ENCODE assay signal across 24 cellular contexts in genomic region chr1:90778487-90778886, GRCh38.
"Had no signal": no experiment of that assay in that cellular context is flagged by ENCODE, and none has a peak within 500 bp of the region (broad histone marks: within the 10 kb centered on the region; RNA-seq: fewer than 3 reads in every experiment).

No MANE protein-coding gene starts in this region.

- H3K9me3 Mint-ChIP-seq: activated naive CD4-positive, alpha-beta T cell treated with anti-CD3 and anti-CD28 coated beads, Interleukin-2, amount 10 ng/mL, durations not matched to agents 7 days and 5 days; activated T-helper 1 cell treated with anti-CD3 and anti-CD28 coated beads, Interleukin-12 subunit alpha, Interleukin-12 subunit beta, Interleukin-2, Interleukin-4 antibody, amounts not matched to agents 30 ng/mL and 10 ng/mL and 1 ng/mL, durations not matched to agents 14 hours and 24 hours and 36 hours; central memory CD8-positive, alpha-beta T cell; dendritic cell treated with granulocyte-macrophage colony-stimulating factor and Interleukin-4, amounts not matched to agents 40 ng/mL and 50 ng/mL, for 4 days; endodermal cell; naive B cell; nephron progenitor cell; stimulated activated naive CD8-positive, alpha-beta T cell treated with anti-CD3 and anti-CD28 coated beads, Interleukin-15, Interleukin-2, amounts not matched to agents 100 ng/mL and 50 ng/mL, for 24 hours; T-cell; T-helper 2 cell treated with Interferon-gamma antibody and Interleukin-4, amounts not matched to agents 5 μg/mL and 100 μg/mL, for 36 hours had no signal

- H3K4me3 Mint-ChIP-seq: activated naive CD4-positive, alpha-beta T cell treated with anti-CD3 and anti-CD28 coated beads, Interleukin-2, amount 10 ng/mL, durations not matched to agents 7 days and 5 days; activated T-helper 1 cell treated with anti-CD3 and anti-CD28 coated beads, Interleukin-12 subunit alpha, Interleukin-12 subunit beta, Interleukin-2, Interleukin-4 antibody, amounts not matched to agents 30 ng/mL and 10 ng/mL and 1 ng/mL, durations not matched to agents 14 hours and 24 hours and 36 hours; central memory CD8-positive, alpha-beta T cell; dendritic cell treated with granulocyte-macrophage colony-stimulating factor and Interleukin-4, amounts not matched to agents 40 ng/mL and 50 ng/mL, for 4 days; endodermal cell; naive B cell; nephron progenitor cell; stimulated activated naive CD8-positive, alpha-beta T cell treated with anti-CD3 and anti-CD28 coated beads, Interleukin-15, Interleukin-2, amounts not matched to agents 100 ng/mL and 50 ng/mL, for 24 hours; T-cell; T-helper 2 cell treated with Interferon-gamma antibody and Interleukin-4, amounts not matched to agents 5 μg/mL and 100 μg/mL, for 36 hours had no signal

- FAIRE-seq: frontal cortex had no signal

- DNase-seq: activated CD4-positive, alpha-beta T cell treated with anti-CD3 and anti-CD28 coated beads for 4 hours; activated CD4-positive, alpha-beta T cell treated with anti-CD3 and anti-CD28 coated beads, Interleukin-2, amount 50 U/mL, for 48 hours; activated CD4-positive, CD25-positive, alpha-beta regulatory T cell; activated CD8-positive, alpha-beta memory T cell treated with anti-CD3 and anti-CD28 coated beads for 24 hours; activated gamma-delta T cell; activated naive CD4-positive, alpha-beta T cell treated with anti-CD3 and anti-CD28 coated beads, Interleukin-2, amount 10 ng/mL, durations not matched to agents 7 days and 5 days; amygdala; endodermal cell; left ventricle myocardium inferior; naive B cell; nephron progenitor cell; ovary; right lobe of liver; stimulated activated CD4-positive, alpha-beta T cell treated with anti-CD3 and anti-CD28 coated beads, Interleukin-2, amount 100 ng/mL, for 48 hours; substantia nigra; T-cell had no signal

- H3K4me3 ChIP-seq: esophagus muscularis mucosa, left ventricle myocardium inferior, ovary, right lobe of liver had no signal

- ATAC-seq: right lobe of liver, T-cell had no signal

- H3K36me3 Mint-ChIP-seq: activated naive CD4-positive, alpha-beta T cell treated with anti-CD3 and anti-CD28 coated beads, Interleukin-2, amount 10 ng/mL, durations not matched to agents 7 days and 5 days; naive B cell; T-cell had no signal

- H3K4me1 Mint-ChIP-seq: activated naive CD4-positive, alpha-beta T cell treated with anti-CD3 and anti-CD28 coated beads, Interleukin-2, amount 10 ng/mL, durations not matched to agents 7 days and 5 days; central memory CD8-positive, alpha-beta T cell; endodermal cell; naive B cell; nephron progenitor cell; T-cell had no signal

- H3K27me3 Mint-ChIP-seq: dendritic cell treated with granulocyte-macrophage colony-stimulating factor and Interleukin-4, amounts not matched to agents 40 ng/mL and 50 ng/mL, for 4 days had no signal

- H3K27ac Mint-ChIP-seq: activated naive CD4-positive, alpha-beta T cell treated with anti-CD3 and anti-CD28 coated beads, Interleukin-2, amount 10 ng/mL, durations not matched to agents 7 days and 5 days; activated T-helper 1 cell treated with anti-CD3 and anti-CD28 coated beads, Interleukin-12 subunit alpha, Interleukin-12 subunit beta, Interleukin-2, Interleukin-4 antibody, amounts not matched to agents 30 ng/mL and 10 ng/mL and 1 ng/mL, durations not matched to agents 14 hours and 24 hours and 36 hours; dendritic cell treated with granulocyte-macrophage colony-stimulating factor and Interleukin-4, amounts not matched to agents 40 ng/mL and 50 ng/mL, for 4 days; endodermal cell; naive B cell; nephron progenitor cell; progenitor cell of endocrine pancreas; stimulated activated naive CD8-positive, alpha-beta T cell treated with anti-CD3 and anti-CD28 coated beads, Interleukin-15, Interleukin-2, amounts not matched to agents 100 ng/mL and 50 ng/mL, for 24 hours; T-cell; T-helper 2 cell treated with Interferon-gamma antibody and Interleukin-4, amounts not matched to agents 5 μg/mL and 100 μg/mL, for 36 hours had no signal

- H3K27me3 ChIP-seq: ovary, right lobe of liver had no signal

- H3K36me3 ChIP-seq: esophagus muscularis mucosa, left ventricle myocardium inferior, ovary, right lobe of liver had no signal
